1 cellular context compared by ENCODE assay signal in genomic region chr14:23610090-23610814, GRCh38.
A peak's percentile ranks its signal among the peaks of the same experiment; 100 is the strongest.
TF ChIP-seq lines count a peak whose summit lies in the region.

No MANE protein-coding gene starts in this region.

TF ChIP-seq in HepG2, 621 proteins besides CTCF, POLR2A, EP300 and RAD21 (continued from another document and continues in another):
- TF ChIP-seq HOXA9 (CRISPR knock-in tag; IDR thresholded peaks at IDR 0.05; ENCODE audit: borderline replicate concordance) (no peak), ZNF350 (CRISPR knock-in tag; IDR thresholded peaks at IDR 0.05; ENCODE audit: borderline replicate concordance, low read depth) (no peak), FOXK2 (IDR thresholded peaks at IDR 0.05) (no peak), MATR3 (CRISPR knock-in tag; IDR thresholded peaks at IDR 0.05) (no peak), PRDM4 (CRISPR knock-in tag; IDR thresholded peaks at IDR 0.05; ENCODE audit: borderline replicate concordance) (no peak), SAFB2 (CRISPR knock-in tag; IDR thresholded peaks at IDR 0.05; ENCODE audit: borderline replicate concordance, low read depth) (0 out of 2 replicates have a peak, but pooled peaks have one; percentile 12), ZFP36L2 (CRISPR knock-in tag; IDR thresholded peaks at IDR 0.05) (no peak), SP2 (CRISPR knock-in tag; IDR thresholded peaks at IDR 0.05) (no peak), ZZZ3 (CRISPR knock-in tag; IDR thresholded peaks at IDR 0.05; ENCODE audit: borderline replicate concordance) (no peak), TCF7 (IDR thresholded peaks at IDR 0.05; ENCODE audit: low read depth) (peak; percentile 22; the same call in 1 of the 2 replicates), FOXO1 (CRISPR knock-in tag; IDR thresholded peaks at IDR 0.05) (peak; percentile 89; the same call in 1 of the 2 replicates), KDM6A (CRISPR knock-in tag; IDR thresholded peaks at IDR 0.05; ENCODE audit: low read depth) (peak; percentile 63), ZNF260 (CRISPR knock-in tag; IDR thresholded peaks at IDR 0.05; ENCODE audit: borderline replicate concordance, low read depth) (no peak), ZNF616 (CRISPR knock-in tag; IDR thresholded peaks at IDR 0.05; ENCODE audit: low read depth) (no peak), ZNF205 (CRISPR knock-in tag; IDR thresholded peaks at IDR 0.05) (0 out of 2 replicates have a peak, but pooled peaks have one; percentile 17), PRPF4 (IDR thresholded peaks at IDR 0.05; ENCODE audit: low read depth, low read length, poor library complexity, severe bottlenecking) (peak; percentile 10), CEBPZ (IDR thresholded peaks at IDR 0.05; ENCODE audit: low read length) (no peak), MEIS1 (CRISPR knock-in tag; IDR thresholded peaks at IDR 0.05; ENCODE audit: borderline replicate concordance) (peak; percentile 66), GZF1 (CRISPR knock-in tag; IDR thresholded peaks at IDR 0.05) (no peak; the same call in 1 of the 2 replicates), ZNF10 (CRISPR knock-in tag; IDR thresholded peaks at IDR 0.05; ENCODE audit: borderline replicate concordance, low read depth) (no peak), DDIT3 (CRISPR knock-in tag; IDR thresholded peaks at IDR 0.05) (no peak), MLX (CRISPR knock-in tag; IDR thresholded peaks at IDR 0.05) (no peak), TOPORS (CRISPR knock-in tag; IDR thresholded peaks at IDR 0.05) (no peak), ZNF251 (CRISPR knock-in tag; IDR thresholded peaks at IDR 0.05) (no peak), PAWR (CRISPR knock-in tag; IDR thresholded peaks at IDR 0.05; ENCODE audit: borderline replicate concordance) (peak; percentile 66; the same call in 1 of the 2 replicates), NFYB (CRISPR knock-in tag; IDR thresholded peaks at IDR 0.05) (no peak), ZNF607 (CRISPR knock-in tag; IDR thresholded peaks at IDR 0.05; ENCODE audit: borderline replicate concordance) (no peak; the same call in 1 of the 2 replicates), SNRNP70 (IDR thresholded peaks at IDR 0.05; ENCODE audit: low read depth, low read length) (no peak), CHD2 (IDR thresholded peaks at IDR 0.05; ENCODE audit: low read depth, low read length) (0 out of 2 replicates have a peak, but pooled peaks have one; percentile 27), MBNL3 (CRISPR knock-in tag; conservative IDR thresholded peaks at IDR 0.05) (no peak), MXI1 (IDR thresholded peaks at IDR 0.05; ENCODE audit: borderline replicate concordance, low read depth, low read length) (no peak), ZNF329 (CRISPR knock-in tag; IDR thresholded peaks at IDR 0.05; ENCODE audit: low read depth) (0 out of 2 replicates have a peak, but pooled peaks have one; percentile 45), GTF3A (CRISPR knock-in tag; conservative IDR thresholded peaks at IDR 0.05) (no peak), MED8 (CRISPR knock-in tag; IDR thresholded peaks at IDR 0.05; ENCODE audit: insufficient replicate concordance) (no peak), MXD3 (CRISPR knock-in tag; IDR thresholded peaks at IDR 0.05) (no peak; the same call in 1 of the 2 replicates), ZNF761 (CRISPR knock-in tag; conservative IDR thresholded peaks at IDR 0.05) (peak; percentile 87; the same call in 1 of the 2 replicates), ZFX (CRISPR knock-in tag; IDR thresholded peaks at IDR 0.05; ENCODE audit: low read depth) (0 out of 2 replicates have a peak, but pooled peaks have one; percentile 48), ZNF891 (CRISPR knock-in tag; IDR thresholded peaks at IDR 0.05) (no peak), TFE3 (CRISPR knock-in tag; IDR thresholded peaks at IDR 0.05) (no peak), ZNF773 (CRISPR knock-in tag; IDR thresholded peaks at IDR 0.05; ENCODE audit: borderline replicate concordance) (no peak), IKZF5 (CRISPR knock-in tag; IDR thresholded peaks at IDR 0.05) (peak; percentile 39; the same call in 1 of the 2 replicates), ZNF639 (CRISPR knock-in tag; conservative IDR thresholded peaks at IDR 0.05) (no peak), ZNF598 (CRISPR knock-in tag; IDR thresholded peaks at IDR 0.05; ENCODE audit: borderline replicate concordance) (0 out of 2 replicates have a peak, but pooled peaks have one; percentile 35), ZNF569 (CRISPR knock-in tag; IDR thresholded peaks at IDR 0.05; ENCODE audit: borderline replicate concordance) (no peak), MAFF (IDR thresholded peaks at IDR 0.05; ENCODE audit: low read depth, low read length) (no peak), ZNF83 (CRISPR knock-in tag; IDR thresholded peaks at IDR 0.05; ENCODE audit: borderline replicate concordance) (no peak; the same call in 1 of the 2 replicates), HNRNPLL (IDR thresholded peaks at IDR 0.05; ENCODE audit: low read depth, low read length, poor library complexity, severe bottlenecking) (no peak), FOXP1 (IDR thresholded peaks at IDR 0.05) (no peak), FOXP1 (CRISPR knock-in tag; IDR thresholded peaks at IDR 0.05) (peak; percentile 66), MLXIP (CRISPR knock-in tag; IDR thresholded peaks at IDR 0.05; ENCODE audit: borderline replicate concordance) (0 out of 2 replicates have a peak, but pooled peaks have one; percentile 56), ZBTB44 (CRISPR knock-in tag; IDR thresholded peaks at IDR 0.05) (no peak; the same call in 1 of the 2 replicates), BRCA1 (CRISPR knock-in tag; IDR thresholded peaks at IDR 0.05) (peak; percentile 46; the same call in 1 of the 2 replicates)
